In the genomic region with DNA sequence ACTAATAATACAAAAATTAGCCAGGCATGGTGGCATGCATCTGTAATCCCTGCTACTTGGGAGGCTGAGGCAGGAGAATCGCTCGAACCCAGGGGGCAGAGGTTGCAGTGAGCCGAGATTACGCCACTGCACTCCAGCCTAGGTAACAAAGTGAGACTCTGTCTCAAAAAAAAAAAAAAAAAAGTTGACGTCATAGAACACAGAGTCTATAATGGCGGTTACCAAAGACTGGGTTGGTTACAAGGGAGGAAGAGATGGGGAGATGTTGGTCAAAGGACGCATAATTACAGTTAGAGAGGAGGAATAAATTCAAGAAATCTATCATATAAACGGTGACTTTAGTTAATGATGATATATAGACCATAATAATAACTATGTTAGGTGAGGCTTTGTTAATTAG, we compare ENCODE assay signal across 35 cellular contexts.
A peak's percentile ranks its signal among the peaks of the same experiment; 100 is the strongest.
DNase-seq lines count a peak whose midpoint lies in the region; ATAC-seq, FAIRE-seq and TF ChIP-seq lines count a peak whose summit lies in the region.
"Had no signal": no experiment of that assay in that cellular context is flagged by ENCODE, and none has a peak within 500 bp of the region (broad histone marks: within the 10 kb centered on the region; RNA-seq: fewer than 3 reads in every experiment).

No MANE protein-coding gene starts in this region.

- WGBS in HepG2 (ENCODE audit: low lambda C conversion rate): 4% methylated on average over 8 of the region's 8 CpGs
- WGBS in right lobe of liver (ENCODE audit: insufficient coverage, low coverage, low lambda C conversion rate, missing lambda C conversion rate): 63% methylated on average over 7 of the region's 8 CpGs
- WGBS in GM12878 (ENCODE audit: insufficient coverage, insufficient replicate concordance, low lambda C conversion rate, missing lambda C conversion rate): 52% methylated on average over 8 of the region's 8 CpGs

- H3K79me2 ChIP-seq in HepG2 (ENCODE audit: insufficient read depth, low read length): no peaks in the 10 kb centered on the region
- no peaks in the 10 kb centered on the region for H3K79me2 ChIP-seq in OCI-LY3 (ENCODE audit: low read length)
- no peaks in the 10 kb centered on the region for H3K79me2 ChIP-seq in GM12878 (ENCODE audit: control insufficient read depth, insufficient read depth, low read length)

- H3K4me3 ChIP-seq in HepG2 (replicated peaks in 1 of 3; ENCODE audit: insufficient read depth in 1 of 3, low read depth in 2 of 3, low read length in 3 of 3) (no peak overlapping the region), right lobe of liver (no peak overlapping the region), OCI-LY3 (ENCODE audit: low read length) (no peak overlapping the region), GM12878 (no peak overlapping the region)
- H3K4me3 ChIP-seq: A549; BLaER1; BLaER1 treated with 17β-estradiol and CSF1 and Interleukin-3, amounts not matched to agents 10 nM and 100 nM had no signal

- no peak overlapping the region for H3K4me3 Mint-ChIP-seq in activated naive CD8-positive, alpha-beta T cell treated with anti-CD3 and anti-CD28 coated beads, Interleukin-2, amount 50 U/mL, for 24 hours
- no peak overlapping the region for H3K4me3 Mint-ChIP-seq in naive thymus-derived CD8-positive, alpha-beta T cell
- H3K4me3 Mint-ChIP-seq: B cell; CD14-positive monocyte; CD4-positive, alpha-beta memory T cell; CD4-positive, alpha-beta T cell; CD4-positive, CD25-positive, alpha-beta regulatory T cell; CD8-positive, alpha-beta memory T cell; CD8-positive, alpha-beta T cell had no signal

- H2AFZ ChIP-seq in HepG2 (ENCODE audit: low read length): no peak overlapping the region
- no peak overlapping the region for H2AFZ ChIP-seq in OCI-LY3 (ENCODE audit: low read depth, low read length)
- H2AFZ ChIP-seq in GM12878 (ENCODE audit: control insufficient read depth, low read depth, low read length): no peak overlapping the region

- H3K36me3 ChIP-seq in HepG2 (replicated peaks in 1 of 2; ENCODE audit: control insufficient read depth in 1 of 2, insufficient read depth in 2 of 2, low read length in 2 of 2): no peaks in the 10 kb centered on the region
- H3K36me3 ChIP-seq in right lobe of liver: no peaks in the 10 kb centered on the region
- peaks cover 4% of the 10 kb centered on the region for H3K36me3 ChIP-seq in OCI-LY3 (replicated peaks; ENCODE audit: low read depth, low read length)
- no peaks in the 10 kb centered on the region for H3K36me3 ChIP-seq in GM12878 (ENCODE audit: control insufficient read depth in 2 of 2, insufficient read depth in 2 of 2, low read length in 1 of 2)
- H3K36me3 ChIP-seq: BLaER1; BLaER1 treated with 17β-estradiol and CSF1 and Interleukin-3, amounts not matched to agents 10 nM and 100 nM had no signal

- no peak for TF ChIP-seq EP300 in HepG2 (IDR thresholded peaks at IDR 0.05; ENCODE audit: low read depth in 2 of 2, low read length in 2 of 2)
- TF ChIP-seq EP300 in HepG2 (CRISPR knock-in tag; IDR thresholded peaks at IDR 0.05; ENCODE audit: borderline replicate concordance): no peak
- no peak for TF ChIP-seq EP300 in GM12878 (IDR thresholded peaks at IDR 0.05; ENCODE audit: borderline replicate concordance in 1 of 2, control insufficient read depth in 1 of 2, low read depth in 2 of 2, low read length in 2 of 2)

- H3K27me3 ChIP-seq in HepG2 (ENCODE audit: control insufficient read depth in 1 of 2, insufficient read depth in 2 of 2, low read length in 2 of 2) (no peaks in the 10 kb centered on the region; a peak in 1 of 5 replicates), right lobe of liver (no peaks in the 10 kb centered on the region), OCI-LY3 (ENCODE audit: low read depth, low read length) (no peaks in the 10 kb centered on the region), GM12878 (replicated peaks in 1 of 2; ENCODE audit: control insufficient read depth in 2 of 2, insufficient read depth in 2 of 2, low read length in 1 of 2) (no peaks in the 10 kb centered on the region)
- H3K27me3 ChIP-seq: BE2C; BLaER1; BLaER1 treated with 17β-estradiol and CSF1 and Interleukin-3, amounts not matched to agents 10 nM and 100 nM had no signal

- no peak overlapping the region for H3K4me2 ChIP-seq in HepG2 (ENCODE audit: low read depth, low read length)
- H3K4me2 ChIP-seq in OCI-LY3 (ENCODE audit: low read length): peak overlapping the region; percentile 63
- no peak overlapping the region for H3K4me2 ChIP-seq in GM12878 (ENCODE audit: control insufficient read depth, insufficient read depth)
- H3K4me2 ChIP-seq: A549; BLaER1; BLaER1 treated with 17β-estradiol and CSF1 and Interleukin-3, amounts not matched to agents 10 nM and 100 nM had no signal

- no peaks in the 10 kb centered on the region for H3K4me1 Mint-ChIP-seq in activated naive CD8-positive, alpha-beta T cell treated with anti-CD3 and anti-CD28 coated beads, Interleukin-2, amount 50 U/mL, for 24 hours
- H3K4me1 Mint-ChIP-seq in naive thymus-derived CD8-positive, alpha-beta T cell: no peaks in the 10 kb centered on the region
- H3K4me1 Mint-ChIP-seq: B cell; CD14-positive monocyte; CD4-positive, alpha-beta memory T cell; CD4-positive, CD25-positive, alpha-beta regulatory T cell; CD8-positive, alpha-beta memory T cell had no signal

- in situ Hi-C loops in HepG2 (cut with HindIII; ENCODE audit: extremely low pct_ligation_motif_present, low pct_unique_long_range_greater_than_20kb): no loop called here
- in situ Hi-C loops in GM12878 (cut with MboI): no loop called here

- H3K4me1 ChIP-seq in HepG2 (ENCODE audit: insufficient read depth, low read length): no peaks in the 10 kb centered on the region
- no peaks in the 10 kb centered on the region for H3K4me1 ChIP-seq in right lobe of liver
- peaks cover 36% of the 10 kb centered on the region for H3K4me1 ChIP-seq in OCI-LY3 (ENCODE audit: low read length)
- H3K4me1 ChIP-seq in GM12878 (ENCODE audit: control insufficient read depth, insufficient read depth, low read length): no peaks in the 10 kb centered on the region
- H3K4me1 ChIP-seq: A549, BE2C, BLaER1, Caco-2 had no signal

- POLR2A ChIA-PET in HepG2 (lab: Yijun Ruan, JAX): no interaction called here
- POLR2A ChIA-PET in GM12878 (lab: Charles Lee): interaction anchor here (1.0 to 1.4 kb wide), 6 partner anchors 14 to 31 kb away, joined by 3 to 5 read pairs (median 3); no protein-coding TSS in a partner anchor
- POLR2A ChIA-PET in naive thymus-derived CD8-positive, alpha-beta T cell (lab: Charles Lee): no interaction called here

- no peak overlapping the region for H3K9ac ChIP-seq in HepG2 (ENCODE audit: insufficient read depth, low read depth, low read length)
- no peak overlapping the region for H3K9ac ChIP-seq in OCI-LY3 (ENCODE audit: low read length)
- no peak overlapping the region for H3K9ac ChIP-seq in GM12878 (ENCODE audit: control insufficient read depth, insufficient read depth, low read length)
- H3K9ac ChIP-seq: BLaER1; BLaER1 treated with 17β-estradiol and CSF1 and Interleukin-3, amounts not matched to agents 10 nM and 100 nM had no signal

- H3K9me3 ChIP-seq in HepG2 (ENCODE audit: low read length): no peaks in the 10 kb centered on the region
- no peaks in the 10 kb centered on the region for H3K9me3 ChIP-seq in right lobe of liver
- H3K9me3 ChIP-seq in OCI-LY3 (ENCODE audit: insufficient read depth, low read length): no peaks in the 10 kb centered on the region
- H3K9me3 ChIP-seq in GM12878 (replicated peaks; ENCODE audit: control insufficient read depth, insufficient read depth, low read length): no peaks in the 10 kb centered on the region
- H3K9me3 ChIP-seq: A549; BE2C; BLaER1; BLaER1 treated with 17β-estradiol and CSF1 and Interleukin-3, amounts not matched to agents 10 nM and 100 nM; Caco-2 had no signal

- TF ChIP-seq RAD21 in HepG2 (CRISPR knock-in tag; IDR thresholded peaks at IDR 0.05) (no peak), GM12878 (IDR thresholded peaks at IDR 0.05; ENCODE audit: insufficient read depth, low read depth, low read length) (no peak)

- DNase-seq in HepG2 (ENCODE audit: low spot score) (no peak), right lobe of liver (no peak), GM12878 (ENCODE audit: low read depth, low spot score) (no peak)
- no peak for DNase-seq in activated naive CD8-positive, alpha-beta T cell treated with anti-CD3 and anti-CD28 coated beads, Interleukin-2, amount 50 U/mL, for 24 hours
- DNase-seq in naive thymus-derived CD8-positive, alpha-beta T cell: no peak
- DNase-seq: 8988T; ACHN; AML-193; BE2C; C1 segment of cervical spinal cord; Caco-2; Calu3; CD4-positive, alpha-beta memory T cell; CD4-positive, alpha-beta T cell; CD4-positive, CD25-positive, alpha-beta regulatory T cell; CD8-positive, alpha-beta memory T cell; CD8-positive, alpha-beta T cell; COR-L47; DMS 273 treated with DMSO at 0.1 percent for 48 hours; DMS153; DMS53; DMS79; DMS79 treated with DMSO at 0.1 percent for 48 hours; DND-41; EL had no signal

- H3K36me3 Mint-ChIP-seq in activated naive CD8-positive, alpha-beta T cell treated with anti-CD3 and anti-CD28 coated beads, Interleukin-2, amount 50 U/mL, for 24 hours (ENCODE audit: low read depth): no peaks in the 10 kb centered on the region
- H3K36me3 Mint-ChIP-seq in naive thymus-derived CD8-positive, alpha-beta T cell: no peaks in the 10 kb centered on the region
- H3K36me3 Mint-ChIP-seq: CD14-positive monocyte; CD4-positive, alpha-beta memory T cell; CD4-positive, CD25-positive, alpha-beta regulatory T cell; CD8-positive, alpha-beta T cell had no signal

- no peak for ATAC-seq in HepG2
- no peak for ATAC-seq in right lobe of liver
- ATAC-seq in GM12878: no peak
- ATAC-seq in activated naive CD8-positive, alpha-beta T cell treated with anti-CD3 and anti-CD28 coated beads, Interleukin-2, amount 50 U/mL, for 24 hours: no peak
- ATAC-seq in naive thymus-derived CD8-positive, alpha-beta T cell: no peak
- ATAC-seq: A549; CD8-positive, alpha-beta T cell had no signal

- TF ChIP-seq CTCF in HepG2 (CRISPR knock-in tag; IDR thresholded peaks at IDR 0.05): no peak
- TF ChIP-seq CTCF in right lobe of liver (IDR thresholded peaks at IDR 0.05): no peak
- no peak for TF ChIP-seq CTCF in OCI-LY3 (IDR thresholded peaks at IDR 0.05; ENCODE audit: low read depth, low read length)
- TF ChIP-seq CTCF in GM12878 (IDR thresholded peaks at IDR 0.05 in 2 of 3, conservative IDR thresholded peaks at IDR 0.05 in 1 of 3; ENCODE audit: control insufficient read depth in 2 of 3, extremely low read depth in 1 of 3, insufficient read depth in 1 of 3, low read depth in 3 of 3, low read length in 3 of 3): no peak

- no peak for FAIRE-seq in HepG2 (lab: Jason Lieb, UNC)
- FAIRE-seq in GM12878 (lab: Jason Lieb, UNC): no peak
- FAIRE-seq: A204.1, A549, D721Med had no signal

- no TSS peak for BruUV-seq in HepG2 (replicated peaks; lab: Mats Ljungman, UMichigan)
- no TSS peak for BruUV-seq in GM12878 (replicated peaks; lab: Mats Ljungman, UMichigan)

- intact Hi-C loops in HepG2 (cut with micrococcal nuclease; ENCODE audit: unreplicated experiment) (no loop called here), right lobe of liver (cut with DNase I) (no loop called here), GM12878 (cut with micrococcal nuclease; ENCODE audit: unreplicated experiment) (no loop called here)

- CTCF ChIA-PET in HepG2 (lab: Yijun Ruan, JAX; ENCODE audit: low intra/inter-chr PET ratio, low total read pairs) (no interaction called here), GM12878 (lab: Yijun Ruan, JAX) (interaction anchor here (0.7 to 3.0 kb wide), 10 partner anchors 12 to 91 kb away, joined by 3 to 13 read pairs (median 5); no protein-coding TSS in a partner anchor)

- H3K9me3 Mint-ChIP-seq in activated naive CD8-positive, alpha-beta T cell treated with anti-CD3 and anti-CD28 coated beads, Interleukin-2, amount 50 U/mL, for 24 hours: peaks cover 5% of the 10 kb centered on the region
- peaks cover 0 to 2% (median 0%) of the 10 kb centered on the region in 9 donors for H3K9me3 Mint-ChIP-seq in naive thymus-derived CD8-positive, alpha-beta T cell

- H3K27ac Mint-ChIP-seq in activated naive CD8-positive, alpha-beta T cell treated with anti-CD3 and anti-CD28 coated beads, Interleukin-2, amount 50 U/mL, for 24 hours: no peak overlapping the region
- H3K27ac Mint-ChIP-seq in naive thymus-derived CD8-positive, alpha-beta T cell: no peak overlapping the region
- H3K27ac Mint-ChIP-seq: B cell; CD14-positive monocyte; CD4-positive, alpha-beta memory T cell; CD4-positive, alpha-beta T cell; CD8-positive, alpha-beta memory T cell; CD8-positive, alpha-beta T cell had no signal

- TF ChIP-seq POLR2A in HepG2 (IDR thresholded peaks at IDR 0.05; ENCODE audit: insufficient read depth in 1 of 2, low read depth in 2 of 2, low read length in 2 of 2) (no peak), right lobe of liver (IDR thresholded peaks at IDR 0.05) (no peak), GM12878 (IDR thresholded peaks at IDR 0.05; ENCODE audit: low read depth, low read length) (no peak)

- H4K20me1 ChIP-seq in HepG2 (ENCODE audit: insufficient read depth, low read length): no peaks in the 10 kb centered on the region
- H4K20me1 ChIP-seq in OCI-LY3 (ENCODE audit: insufficient read depth, low read length): no peaks in the 10 kb centered on the region
- H4K20me1 ChIP-seq in GM12878 (ENCODE audit: control insufficient read depth, insufficient read depth): no peaks in the 10 kb centered on the region
- H4K20me1 ChIP-seq: BLaER1; BLaER1 treated with 17β-estradiol and CSF1 and Interleukin-3, amounts not matched to agents 10 nM and 100 nM had no signal

- H3K27me3 Mint-ChIP-seq in activated naive CD8-positive, alpha-beta T cell treated with anti-CD3 and anti-CD28 coated beads, Interleukin-2, amount 50 U/mL, for 24 hours: no peaks in the 10 kb centered on the region
- no peaks in the 10 kb centered on the region for H3K27me3 Mint-ChIP-seq in naive thymus-derived CD8-positive, alpha-beta T cell
- H3K27me3 Mint-ChIP-seq: B cell; CD4-positive, alpha-beta memory T cell; CD4-positive, alpha-beta T cell; CD4-positive, CD25-positive, alpha-beta regulatory T cell; CD8-positive, alpha-beta memory T cell had no signal

- H3K27ac ChIP-seq in HepG2 (ENCODE audit: extremely low read length, insufficient read depth, low read length) (no peak overlapping the region), right lobe of liver (no peak overlapping the region), OCI-LY3 (ENCODE audit: low read length) (peak overlapping the region; percentile 63), GM12878 (ENCODE audit: control insufficient read depth, insufficient read depth) (no peak overlapping the region)
- H3K27ac ChIP-seq: 22Rv1; A549; BLaER1; BLaER1 treated with 17β-estradiol and CSF1 and Interleukin-3, amounts not matched to agents 10 nM and 100 nM; C4-2B had no signal

- RAD21 ChIA-PET in GM12878 (lab: Charles Lee; ENCODE audit: unreplicated experiment): interaction anchor here (1.0 to 4.5 kb wide), 16 partner anchors 10 to 402 kb away, joined by 3 to 46 read pairs (median 5); no protein-coding TSS in a partner anchor

- SMC1A ChIA-PET in GM12878 (lab: Charles Lee; ENCODE audit: uncharacterized antibody, unreplicated experiment): interaction anchor here (1.2 to 4.4 kb wide), 18 partner anchors 8 to 492 kb away, joined by 3 to 39 read pairs (median 4); no protein-coding TSS in a partner anchor
